In the genomic region with DNA sequence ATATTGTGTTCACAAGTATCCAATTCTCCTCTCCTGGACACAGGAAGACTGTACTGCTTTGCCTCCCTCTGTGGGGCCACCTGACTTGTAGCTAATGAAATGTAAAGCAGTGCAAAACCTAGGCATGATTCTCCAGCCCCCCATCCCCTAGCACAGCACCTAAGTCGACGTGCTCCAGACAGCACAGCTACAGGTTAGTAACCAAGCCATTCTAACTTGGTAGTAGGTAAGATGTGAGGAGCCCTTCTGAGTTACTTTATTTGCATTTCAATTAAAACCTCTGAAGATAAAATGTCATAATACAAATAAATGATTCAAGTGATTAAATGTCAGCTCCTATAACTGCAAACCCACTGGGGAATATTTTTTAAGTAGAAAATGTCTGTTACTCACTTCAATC, we compare ENCODE assay signal across 36 cellular contexts.
"Had no signal": no experiment of that assay in that cellular context is flagged by ENCODE, and none has a peak within 500 bp of the region (broad histone marks: within the 10 kb centered on the region; RNA-seq: fewer than 3 reads in every experiment).

No MANE protein-coding gene starts in this region.

- H3K9me3 ChIP-seq: adrenal gland, body of pancreas, colonic mucosa, esophagus squamous epithelium, heart right ventricle, lower lobe of right lung, psoas muscle, sigmoid colon, thyroid gland, upper lobe of left lung had no signal

- H3K27me3 ChIP-seq: adrenal gland, body of pancreas, cardiac muscle cell, colonic mucosa, esophagus squamous epithelium, heart right ventricle, sigmoid colon, thyroid gland, upper lobe of left lung had no signal

- H3K4me1 ChIP-seq: adrenal gland, body of pancreas, colonic mucosa, esophagus squamous epithelium, lower lobe of right lung, parathyroid adenoma, thyroid gland, upper lobe of left lung had no signal

- DNase-seq: activated CD4-positive, alpha-beta T cell treated with anti-CD3 and anti-CD28 coated beads for 36 hours; activated CD4-positive, CD25-positive, alpha-beta regulatory T cell; activated CD8-positive, alpha-beta memory T cell treated with anti-CD3 and anti-CD28 coated beads, Interleukin-2, amount 10 ng/mL, durations not matched to agents 7 days and 5 days; activated CD8-positive, alpha-beta T cell treated with anti-CD3 and anti-CD28 coated beads, Interleukin-2, amount 10 ng/mL, durations not matched to agents 7 days and 5 days; activated effector memory CD4-positive, alpha-beta T cell treated with Interleukin-2 at 50 U/mL for 16 hours; activated naive CD4-positive, alpha-beta T cell treated with anti-CD3 and anti-CD28 coated beads for 36 hours; activated naive CD8-positive, alpha-beta T cell treated with anti-CD3 and anti-CD28 coated beads for 36 hours; activated T-cell treated with anti-CD3 and anti-CD28 coated beads, Interleukin-2, amount 50 U/mL, for 72 hours; adrenal gland; aorta; body of pancreas; cerebellar nuclear complex; colonic mucosa; effector CD8-positive, alpha-beta T cell; esophagus squamous epithelium; foreskin melanocyte; heart right ventricle; kidney glomerular epithelial cell; lower lobe of right lung; mesenchymal stem cell; naive thymus-derived CD8-positive, alpha-beta T cell; nucleus accumbens; psoas muscle; sigmoid colon; stimulated activated CD4-positive, alpha-beta T cell treated with anti-CD3 and anti-CD28 coated beads, Interleukin-1b, Interleukin-23, amount 100 ng/mL, for 48 hours; stimulated activated CD4-positive, alpha-beta T cell treated with anti-CD3 and anti-CD28 coated beads, Interleukin-4, amount 100 ng/mL, for 4 hours; stimulated activated CD8-positive, alpha-beta memory T cell treated with anti-CD3 and anti-CD28 coated beads, Interleukin-4, amount 100 ng/mL, for 48 hours; stimulated activated naive CD8-positive, alpha-beta T cell treated with anti-CD3 and anti-CD28 coated beads, Interleukin-15, amount 100 ng/mL, for 72 hours; substantia nigra; thyroid gland; upper lobe of left lung had no signal

- H3K27ac ChIP-seq: adrenal gland, body of pancreas, cardiac muscle cell, colonic mucosa, epithelial cell of prostate, esophagus squamous epithelium, heart right ventricle, lower lobe of right lung, parathyroid adenoma, psoas muscle, sigmoid colon, thyroid gland, upper lobe of left lung had no signal

- H3K9ac ChIP-seq: parathyroid adenoma had no signal

- H3K4me3 ChIP-seq: adrenal gland, body of pancreas, cardiac muscle cell, colonic mucosa, esophagus squamous epithelium, heart right ventricle, lower lobe of right lung, psoas muscle, sigmoid colon, thyroid gland, upper lobe of left lung had no signal

- H2AFZ ChIP-seq: parathyroid adenoma had no signal

- H3K79me2 ChIP-seq: parathyroid adenoma had no signal

- H3K36me3 ChIP-seq: adrenal gland, cardiac muscle cell, colonic mucosa, esophagus squamous epithelium, heart right ventricle, lower lobe of right lung, sigmoid colon, thyroid gland, upper lobe of left lung had no signal

- ATAC-seq: activated CD4-positive, alpha-beta T cell treated with anti-CD3 and anti-CD28 coated beads for 36 hours; activated CD8-positive, alpha-beta memory T cell treated with anti-CD3 and anti-CD28 coated beads, Interleukin-2, amount 10 ng/mL, durations not matched to agents 7 days and 5 days; activated CD8-positive, alpha-beta T cell treated with anti-CD3 and anti-CD28 coated beads, Interleukin-2, amount 10 ng/mL, durations not matched to agents 7 days and 5 days; activated T-cell treated with anti-CD3 and anti-CD28 coated beads, Interleukin-2, amount 50 U/mL, for 72 hours; body of pancreas; heart right ventricle; left lobe of liver; lower lobe of right lung; naive thymus-derived CD8-positive, alpha-beta T cell; psoas muscle; stimulated activated memory B cell treated with anti-CD40 and anti-IgM and Interleukin-4, amounts not matched to agents 10 μg/mL and 1 μg/mL and 100 μg/mL, for 72 hours; stimulated activated naive CD8-positive, alpha-beta T cell treated with anti-CD3 and anti-CD28 coated beads, Interleukin-15, amount 100 ng/mL, for 72 hours had no signal
